ENCODE assay signal across 22 cellular contexts in genomic region chr1:28910379-28911125, GRCh38. TPM values are rescaled to one million over a fixed set of nuclear protein-coding genes. Genes with fewer than 3 reads are reported as not detected.
DNase-seq lines count a peak whose midpoint lies in the region; ATAC-seq and TF ChIP-seq lines count a peak whose summit lies in the region.
"Had no signal": no experiment of that assay in that cellular context is flagged by ENCODE, and none has a peak within 500 bp of the region (broad histone marks: within the 10 kb centered on the region; RNA-seq: fewer than 3 reads in every experiment).

No MANE protein-coding gene starts in this region.

- H3K9me3 Mint-ChIP-seq in IgD-negative memory B cell (no peaks in the 10 kb centered on the region), T-cell (no peaks in the 10 kb centered on the region)
- no peaks in the 10 kb centered on the region for H3K9me3 Mint-ChIP-seq in activated CD4-positive, alpha-beta memory T cell treated with anti-CD3 and anti-CD28 coated beads for 36 hours
- H3K9me3 Mint-ChIP-seq: activated CD4-positive, alpha-beta T cell treated with anti-CD3 and anti-CD28 coated beads, Interleukin-2, amount 10 ng/mL, durations not matched to agents 7 days and 5 days; naive B cell; stimulated activated naive CD8-positive, alpha-beta T cell treated with anti-CD3 and anti-CD28 coated beads, Interleukin-15, amount 100 ng/mL, for 72 hours had no signal

- H3K36me3 Mint-ChIP-seq in IgD-negative memory B cell = peaks cover 3% of the 10 kb centered on the region
- H3K36me3 Mint-ChIP-seq in T-cell = no peaks in the 10 kb centered on the region
- no peaks in the 10 kb centered on the region for H3K36me3 Mint-ChIP-seq in activated CD4-positive, alpha-beta memory T cell treated with anti-CD3 and anti-CD28 coated beads for 36 hours
- H3K36me3 Mint-ChIP-seq: naive B cell had no signal

- POLR2A ChIA-PET in T-cell (lab: Charles Lee) = no interaction called here
- POLR2A ChIA-PET in activated CD4-positive, alpha-beta memory T cell treated with anti-CD3 and anti-CD28 coated beads for 36 hours (lab: Charles Lee) = interaction anchor here (0.8 kb wide), 1 partner anchor 218 kb away, joined by 3 read pairs; no protein-coding TSS in a partner anchor

- no peak for TF ChIP-seq CTCF in GM13976 (IDR thresholded peaks at IDR 0.05; ENCODE audit: borderline replicate concordance, control extremely low read depth, extremely low read depth, insufficient read depth, missing control alignments)

- in situ Hi-C loops in GM13976 (cut with MboI; ENCODE audit: low sequenced_read_pairs, unreplicated experiment) = no loop called here

- no peak for ATAC-seq in T-cell (replicated peaks in 1 of 4)
- ATAC-seq in HG02973 (IDR thresholded peaks at IDR 0.05; ENCODE audit: unreplicated experiment) = no peak
- ATAC-seq: left cardiac atrium; right cardiac atrium; stimulated activated naive CD8-positive, alpha-beta T cell treated with anti-CD3 and anti-CD28 coated beads, Interleukin-15, amount 100 ng/mL, for 72 hours had no signal

- H3K27ac Mint-ChIP-seq in IgD-negative memory B cell (peak overlapping the region; percentile 8 to 74 (median 32)), T-cell (peak overlapping the region; percentile 4 to 50)
- H3K27ac Mint-ChIP-seq in activated CD4-positive, alpha-beta memory T cell treated with anti-CD3 and anti-CD28 coated beads for 36 hours = no peak overlapping the region
- H3K27ac Mint-ChIP-seq: activated CD4-positive, alpha-beta T cell treated with anti-CD3 and anti-CD28 coated beads, Interleukin-2, amount 10 ng/mL, durations not matched to agents 7 days and 5 days; stimulated activated naive CD8-positive, alpha-beta T cell treated with anti-CD3 and anti-CD28 coated beads, Interleukin-15, amount 100 ng/mL, for 72 hours had no signal

- DNase-seq in NCI-H524 (lab: John Stamatoyannopoulos, UW) = peak; percentile 50 to 54
- DNase-seq in NCI-H524 treated with DMSO at 0.1 percent for 48 hours (lab: John Stamatoyannopoulos, UW) = no peak
- no peak for DNase-seq in T-cell
- peak; percentile 54 for DNase-seq in retina
- no peak for DNase-seq in activated CD4-positive, alpha-beta memory T cell treated with anti-CD3 and anti-CD28 coated beads for 36 hours
- no peak for DNase-seq in GM13976 (ENCODE audit: low spot score)
- DNase-seq: activated CD4-positive, alpha-beta T cell treated with anti-CD3 and anti-CD28 coated beads, Interleukin-2, amount 10 ng/mL, durations not matched to agents 7 days and 5 days; activated gamma-delta T cell; amygdala; C1 segment of cervical spinal cord; H7; left cardiac atrium; naive B cell; NCI-H187; NCI-H345; right cardiac atrium; SK-N-SH; stimulated activated CD4-positive, alpha-beta T cell treated with anti-CD3 and anti-CD28 coated beads, Interleukin-12 subunit alpha, Interleukin-12 subunit beta, amount 100 ng/mL, for 4 hours; stimulated activated CD4-positive, alpha-beta T cell treated with anti-CD3 and anti-CD28 coated beads, Interleukin-4, amount 100 ng/mL, for 4 hours; stimulated activated naive CD8-positive, alpha-beta T cell treated with anti-CD3 and anti-CD28 coated beads, Interleukin-15, amount 100 ng/mL, for 72 hours had no signal

- peak overlapping the region in 1 of 4 donors; percentile 63 for H3K4me3 Mint-ChIP-seq in IgD-negative memory B cell
- no peak overlapping the region for H3K4me3 Mint-ChIP-seq in T-cell
- H3K4me3 Mint-ChIP-seq in activated CD4-positive, alpha-beta memory T cell treated with anti-CD3 and anti-CD28 coated beads for 36 hours = no peak overlapping the region
- H3K4me3 Mint-ChIP-seq: activated CD4-positive, alpha-beta T cell treated with anti-CD3 and anti-CD28 coated beads, Interleukin-2, amount 10 ng/mL, durations not matched to agents 7 days and 5 days; stimulated activated naive CD8-positive, alpha-beta T cell treated with anti-CD3 and anti-CD28 coated beads, Interleukin-15, amount 100 ng/mL, for 72 hours had no signal

- peaks cover 17 to 21% (median 20%) of the 10 kb centered on the region in 3 donors for H3K4me1 Mint-ChIP-seq in IgD-negative memory B cell
- H3K4me1 Mint-ChIP-seq in T-cell = peaks cover 9 to 11% (median 9%) of the 10 kb centered on the region in 3 donors
- H3K4me1 Mint-ChIP-seq in activated CD4-positive, alpha-beta memory T cell treated with anti-CD3 and anti-CD28 coated beads for 36 hours (ENCODE audit: low read depth) = peaks cover 12% of the 10 kb centered on the region

- intact Hi-C loops in activated CD4-positive, alpha-beta memory T cell treated with anti-CD3 and anti-CD28 coated beads for 36 hours (cut with micrococcal nuclease) = no loop called here

- CTCF ChIA-PET in T-cell (lab: Charles Lee) = interaction anchor here in 1 of 2 donors (0.5 kb wide), 1 partner anchor 70 kb away, joined by 3 read pairs; no protein-coding TSS in a partner anchor
- CTCF ChIA-PET in activated CD4-positive, alpha-beta memory T cell treated with anti-CD3 and anti-CD28 coated beads for 36 hours (lab: Charles Lee) = interaction anchor here (0.6 kb wide), 1 partner anchor 17 kb away, joined by 3 read pairs; no protein-coding TSS in a partner anchor

- H3K27me3 Mint-ChIP-seq in IgD-negative memory B cell (no peaks in the 10 kb centered on the region), T-cell (no peaks in the 10 kb centered on the region)
- H3K27me3 Mint-ChIP-seq in activated CD4-positive, alpha-beta memory T cell treated with anti-CD3 and anti-CD28 coated beads for 36 hours = no peaks in the 10 kb centered on the region
- H3K27me3 Mint-ChIP-seq: activated CD4-positive, alpha-beta T cell treated with anti-CD3 and anti-CD28 coated beads, Interleukin-2, amount 10 ng/mL, durations not matched to agents 7 days and 5 days; naive B cell; stimulated activated naive CD8-positive, alpha-beta T cell treated with anti-CD3 and anti-CD28 coated beads, Interleukin-15, amount 100 ng/mL, for 72 hours had no signal

RNA-seq across cellular contexts. Expression of gene EPB41, which starts 3.8 kb away (rescaled TPM):
- polyA plus RNA-seq in IgD-negative memory B cell = 78.9 TPM
- total RNA-seq in T-cell = 100 to 1,000 TPM; 199 to 257 (median 241) TPM
- 10 to 100 TPM; 67.6 to 71.0 TPM for total RNA-seq in activated CD4-positive, alpha-beta memory T cell treated with anti-CD3 and anti-CD28 coated beads for 36 hours

Comparison
In these comparisons a context has a peak if more than half of its experiments do, and no peak if none do; other contexts are left out.
1. DNase-seq: peak in NCI-H524 (2 of 2) and retina (single experiment); none in NCI-H524 treated with DMSO at 0.1 percent for 48 hours (single experiment), T-cell (0 of 34), activated CD4-positive, alpha-beta memory T cell treated with anti-CD3 and anti-CD28 coated beads for 36 hours (single experiment) and GM13976 (single experiment).